30 cellular contexts compared by ENCODE assay signal in the genomic region with DNA sequence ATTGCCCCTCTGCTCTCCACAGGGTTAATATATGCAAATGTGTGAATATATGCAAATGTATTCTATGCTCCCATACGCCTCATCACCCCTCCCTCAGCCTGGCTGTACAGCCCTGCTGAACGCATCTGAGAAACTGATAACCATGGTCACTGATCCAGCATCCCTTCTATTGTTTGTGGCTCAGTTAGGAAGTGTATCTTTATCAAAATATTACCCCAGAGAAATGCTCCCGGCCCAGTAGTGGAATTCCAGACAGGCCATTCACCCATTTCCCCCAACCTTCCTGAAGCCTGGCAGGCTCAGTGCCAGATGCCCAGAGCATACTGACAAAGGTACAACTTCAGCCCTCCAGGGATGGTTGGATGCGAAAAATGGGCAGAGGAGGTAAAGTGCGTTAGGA.
"Had no signal": no experiment of that assay in that cellular context is flagged by ENCODE, and none has a peak within 500 bp of the region (broad histone marks: within the 10 kb centered on the region; RNA-seq: fewer than 3 reads in every experiment).

No MANE protein-coding gene starts in this region.

- H3K9me3 ChIP-seq: gastroesophageal sphincter, left lung, lower lobe of right lung, mucosa of descending colon, prostate gland, uterus had no signal

- H3K4me3 Mint-ChIP-seq: activated CD4-positive, alpha-beta memory T cell treated with anti-CD3 and anti-CD28 coated beads for 36 hours; activated CD4-positive, alpha-beta T cell treated with anti-CD3 and anti-CD28 coated beads, Interleukin-2, amount 10 ng/mL, durations not matched to agents 24 days and 14 days; activated T-cell treated with anti-CD3 and anti-CD28 coated beads, Interleukin-2, amount 50 U/mL, for 24 hours; central memory CD8-positive, alpha-beta T cell; immature natural killer cell; natural killer cell treated with Interleukin-12 subunit alpha and Interleukin-12 subunit beta and Interleukin-15 and Interleukin-18, amount 100 ng/mL, for 72 hours; stimulated activated memory B cell treated with anti-CD40 and anti-IgM and Interleukin-4, amounts not matched to agents 10 μg/mL and 1 μg/mL and 100 μg/mL, for 72 hours; stimulated activated naive CD8-positive, alpha-beta T cell treated with anti-CD3 and anti-CD28 coated beads, Interleukin-15, amount 100 ng/mL, for 72 hours; type B pancreatic cell had no signal

- H3K27ac ChIP-seq: dorsolateral prefrontal cortex, gastroesophageal sphincter, left lung, lower lobe of right lung, prostate gland, uterus had no signal

- H3K9me3 Mint-ChIP-seq: activated CD4-positive, alpha-beta memory T cell treated with anti-CD3 and anti-CD28 coated beads for 36 hours; activated CD4-positive, alpha-beta T cell treated with anti-CD3 and anti-CD28 coated beads, Interleukin-2, amount 10 ng/mL, durations not matched to agents 24 days and 14 days; activated T-cell treated with anti-CD3 and anti-CD28 coated beads, Interleukin-2, amount 50 U/mL, for 24 hours; central memory CD8-positive, alpha-beta T cell; immature natural killer cell; natural killer cell treated with Interleukin-12 subunit alpha and Interleukin-12 subunit beta and Interleukin-15 and Interleukin-18, amount 100 ng/mL, for 72 hours; stimulated activated memory B cell treated with anti-CD40 and anti-IgM and Interleukin-4, amounts not matched to agents 10 μg/mL and 1 μg/mL and 100 μg/mL, for 72 hours; stimulated activated naive CD8-positive, alpha-beta T cell treated with anti-CD3 and anti-CD28 coated beads, Interleukin-15, amount 100 ng/mL, for 72 hours; type B pancreatic cell had no signal

- H3K4me1 Mint-ChIP-seq: activated CD4-positive, alpha-beta T cell treated with anti-CD3 and anti-CD28 coated beads, Interleukin-2, amount 10 ng/mL, durations not matched to agents 24 days and 14 days; central memory CD8-positive, alpha-beta T cell; stimulated activated memory B cell treated with anti-CD40 and anti-IgM and Interleukin-4, amounts not matched to agents 10 μg/mL and 1 μg/mL and 100 μg/mL, for 72 hours; stimulated activated naive CD8-positive, alpha-beta T cell treated with anti-CD3 and anti-CD28 coated beads, Interleukin-15, amount 100 ng/mL, for 72 hours had no signal

- H3K27me3 ChIP-seq: dorsolateral prefrontal cortex, gastroesophageal sphincter, left lung, uterus had no signal

- H3K27ac Mint-ChIP-seq: activated CD4-positive, alpha-beta memory T cell treated with anti-CD3 and anti-CD28 coated beads for 36 hours; activated CD4-positive, alpha-beta T cell treated with anti-CD3 and anti-CD28 coated beads, Interleukin-2, amount 10 ng/mL, durations not matched to agents 24 days and 14 days; activated T-cell treated with anti-CD3 and anti-CD28 coated beads, Interleukin-2, amount 50 U/mL, for 24 hours; immature natural killer cell; natural killer cell treated with Interleukin-12 subunit alpha and Interleukin-12 subunit beta and Interleukin-15 and Interleukin-18, amount 100 ng/mL, for 72 hours; stimulated activated memory B cell treated with anti-CD40 and anti-IgM and Interleukin-4, amounts not matched to agents 10 μg/mL and 1 μg/mL and 100 μg/mL, for 72 hours; type B pancreatic cell had no signal

- ATAC-seq: gastroesophageal sphincter; left lung; lower lobe of right lung; natural killer cell treated with Interleukin-12 subunit alpha and Interleukin-12 subunit beta and Interleukin-15 and Interleukin-18, amount 100 ng/mL, for 72 hours; stimulated activated memory B cell treated with anti-CD40 and anti-IgM and Interleukin-4, amounts not matched to agents 10 μg/mL and 1 μg/mL and 100 μg/mL, for 72 hours; stimulated activated naive CD8-positive, alpha-beta T cell treated with anti-CD3 and anti-CD28 coated beads, Interleukin-15, amount 100 ng/mL, for 72 hours had no signal

- H3K36me3 Mint-ChIP-seq: activated CD4-positive, alpha-beta memory T cell treated with anti-CD3 and anti-CD28 coated beads for 36 hours; natural killer cell treated with Interleukin-12 subunit alpha and Interleukin-12 subunit beta and Interleukin-15 and Interleukin-18, amount 100 ng/mL, for 72 hours; stimulated activated memory B cell treated with anti-CD40 and anti-IgM and Interleukin-4, amounts not matched to agents 10 μg/mL and 1 μg/mL and 100 μg/mL, for 72 hours; type B pancreatic cell had no signal

- H3K27me3 Mint-ChIP-seq: activated CD4-positive, alpha-beta memory T cell treated with anti-CD3 and anti-CD28 coated beads for 36 hours; activated CD4-positive, alpha-beta T cell treated with anti-CD3 and anti-CD28 coated beads, Interleukin-2, amount 10 ng/mL, durations not matched to agents 24 days and 14 days; activated T-cell treated with anti-CD3 and anti-CD28 coated beads, Interleukin-2, amount 50 U/mL, for 24 hours; central memory CD8-positive, alpha-beta T cell; natural killer cell treated with Interleukin-12 subunit alpha and Interleukin-12 subunit beta and Interleukin-15 and Interleukin-18, amount 100 ng/mL, for 72 hours; stimulated activated naive CD8-positive, alpha-beta T cell treated with anti-CD3 and anti-CD28 coated beads, Interleukin-15, amount 100 ng/mL, for 72 hours had no signal

- H3K36me3 ChIP-seq: prostate gland, uterus had no signal

- H3K4me3 ChIP-seq: dorsolateral prefrontal cortex, gastroesophageal sphincter, left lung, lower lobe of right lung, mucosa of descending colon, prostate gland, smooth muscle cell, uterus had no signal

- H3K4me1 ChIP-seq: gastroesophageal sphincter, left lung, lower lobe of right lung, prostate gland, uterus had no signal

- DNase-seq: activated CD4-positive, alpha-beta memory T cell treated with anti-CD3 and anti-CD28 coated beads for 36 hours; activated CD4-positive, alpha-beta T cell treated with anti-CD3 and anti-CD28 coated beads, Interleukin-2, amount 10 ng/mL, durations not matched to agents 24 days and 14 days; activated CD4-positive, CD25-positive, alpha-beta regulatory T cell treated with anti-CD3 and anti-CD28 coated beads, Interleukin-2, amount 50 U/mL, for 72 hours; activated CD8-positive, alpha-beta memory T cell treated with anti-CD3 and anti-CD28 coated beads, Interleukin-2, amount 50 U/mL, for 4 hours; activated gamma-delta T cell treated with Interleukin-2 at 50 U/mL for 16 hours; activated naive CD4-positive, alpha-beta T cell treated with anti-CD3 and anti-CD28 coated beads, Interleukin-2, amount 50 U/mL, for 16 hours; activated T-cell treated with anti-CD3 and anti-CD28 coated beads, Interleukin-2, amount 50 U/mL, for 24 hours; amniotic stem cell; dorsolateral prefrontal cortex; effector memory CD4-positive, alpha-beta T cell; head of caudate nucleus; hypothalamus; immature natural killer cell; stimulated activated CD4-positive, alpha-beta T cell treated with anti-CD3 and anti-CD28 coated beads, Interleukin-1b, Interleukin-23, amount 100 ng/mL, for 48 hours; stimulated activated CD4-positive, alpha-beta T cell treated with anti-CD3 and anti-CD28 coated beads, Interleukin-4, amount 100 ng/mL, for 4 hours; stimulated activated CD8-positive, alpha-beta memory T cell treated with anti-CD3 and anti-CD28 coated beads, Interleukin-4, amount 100 ng/mL, for 48 hours; stimulated activated naive CD8-positive, alpha-beta T cell treated with anti-CD3 and anti-CD28 coated beads, Interleukin-15, amount 100 ng/mL, for 72 hours; substantia nigra; T-helper 2 cell; uterus had no signal
